Comparison of ENCODE assay signal across 11 cellular contexts in the genomic region with DNA sequence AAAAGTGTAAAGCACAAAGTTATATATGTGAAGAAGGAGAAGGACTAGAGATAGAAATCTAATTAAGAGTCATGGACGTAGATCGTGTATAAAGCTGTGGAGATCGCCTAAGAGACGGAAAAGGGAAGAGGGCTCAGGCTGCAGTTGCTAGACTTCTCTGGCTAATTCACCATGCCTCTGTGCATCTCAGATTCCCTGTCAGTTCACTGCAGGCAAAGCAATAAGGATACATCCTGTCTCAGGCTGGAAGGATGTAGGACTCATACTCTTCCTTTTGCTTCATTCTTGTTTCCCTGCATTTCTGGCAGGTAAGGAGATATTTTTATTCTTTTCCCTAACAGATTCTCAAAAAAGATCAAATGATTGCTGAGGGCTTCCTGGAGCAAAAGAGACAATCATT.
A peak's percentile ranks its signal among the peaks of the same experiment; 100 is the strongest.
DNase-seq lines count a peak whose midpoint lies in the region; ATAC-seq and TF ChIP-seq lines count a peak whose summit lies in the region.
"Had no signal": no experiment of that assay in that cellular context is flagged by ENCODE, and none has a peak within 500 bp of the region (broad histone marks: within the 10 kb centered on the region; RNA-seq: fewer than 3 reads in every experiment).

No MANE protein-coding gene starts in this region.

- no peak for ATAC-seq in Right ventricle myocardium inferior
- no peak for ATAC-seq in aorta (ENCODE audit: low FRiP score)
- no peak for ATAC-seq in GM18909 (IDR thresholded peaks at IDR 0.05; ENCODE audit: poor library complexity, unreplicated experiment)

- H3K9me3 ChIP-seq in left ventricle myocardium inferior (replicated peaks) (no peaks in the 10 kb centered on the region), breast epithelium (no peaks in the 10 kb centered on the region), aorta (ENCODE audit: control insufficient read depth, low read length) (no peaks in the 10 kb centered on the region)

- H3K27ac ChIP-seq in left ventricle myocardium inferior (replicated peaks) = peak overlapping the region; percentile 72
- H3K27ac ChIP-seq in breast epithelium = peak overlapping the region; percentile 16 to 83
- peak overlapping the region; percentile 67 to 78 for H3K27ac ChIP-seq in aorta (ENCODE audit: low read depth in 1 of 2, low read length in 2 of 2)

- 86 to 89% methylated on average over 4 of the region's 4 CpGs for WGBS in aorta, 2 donors

- no peak for TF ChIP-seq CTCF in left ventricle myocardium inferior (IDR thresholded peaks at IDR 0.05; ENCODE audit: borderline replicate concordance)
- no peak for TF ChIP-seq CTCF in breast epithelium (IDR thresholded peaks at IDR 0.05)

- peaks cover 22% of the 10 kb centered on the region for H3K4me1 ChIP-seq in left ventricle myocardium inferior
- H3K4me1 ChIP-seq in breast epithelium = no peaks in the 10 kb centered on the region
- H3K4me1 ChIP-seq in aorta (ENCODE audit: control insufficient read depth in 1 of 2, insufficient read depth in 2 of 2, low read length in 2 of 2) = peaks cover 0 to 2% of the 10 kb centered on the region in 2 donors

- H3K4me3 ChIP-seq in left ventricle myocardium inferior (no peak overlapping the region), breast epithelium (no peak overlapping the region), aorta (ENCODE audit: low read length in 2 of 2) (no peak overlapping the region)

- DNase-seq in left ventricle myocardium inferior = no peak
- no peak for DNase-seq in Right ventricle myocardium inferior (ENCODE audit: missing footprints)
- DNase-seq in breast epithelium (ENCODE audit: low spot score in 2 of 2) = no peak
- DNase-seq in kidney glomerular epithelial cell (lab: John Stamatoyannopoulos, UW) = peak; percentile 25
- no peak for DNase-seq in aorta
- no peak for DNase-seq in NCI-H345 treated with DMSO at 0.1 percent for 48 hours (lab: John Stamatoyannopoulos, UW; ENCODE audit: unreplicated experiment)
- DNase-seq in activated CD4-positive, alpha-beta T cell treated with anti-CD3 and anti-CD28 coated beads for 48 hours = no peak
- DNase-seq: activated naive CD4-positive, alpha-beta T cell treated with Interleukin-2 at 50 U/mL for 16 hours; NCI-H2029; stimulated activated CD8-positive, alpha-beta memory T cell treated with anti-CD3 and anti-CD28 coated beads, Interleukin-4, amount 100 ng/mL, for 48 hours had no signal

- H3K27me3 ChIP-seq in left ventricle myocardium inferior (ENCODE audit: low read depth) = no peaks in the 10 kb centered on the region
- H3K27me3 ChIP-seq in breast epithelium = no peaks in the 10 kb centered on the region
- no peaks in the 10 kb centered on the region for H3K27me3 ChIP-seq in aorta (ENCODE audit: control insufficient read depth in 1 of 2, insufficient read depth in 2 of 2, low read length in 1 of 2)

- no peaks in the 10 kb centered on the region for H3K36me3 ChIP-seq in left ventricle myocardium inferior
- H3K36me3 ChIP-seq in breast epithelium = no peaks in the 10 kb centered on the region
- H3K36me3 ChIP-seq in aorta (ENCODE audit: control insufficient read depth in 1 of 2, insufficient read depth in 2 of 2, low read length in 1 of 2) = no peaks in the 10 kb centered on the region

- intact Hi-C loops in left ventricle myocardium inferior (cut with micrococcal nuclease) (no loop called here), Right ventricle myocardium inferior (cut with DNase I) (loop anchor here (5.0 kb wide), 1 partner anchor 72 kb away; no protein-coding TSS in a partner anchor), breast epithelium (cut with DNase I; ENCODE audit: low total_unique reads) (no loop called here), aorta (cut with DNase I) (loop anchor here in 1 of 2 donors (1.0 kb wide), 1 partner anchor 36 kb away; no protein-coding TSS in a partner anchor)

- TF ChIP-seq POLR2A in breast epithelium (IDR thresholded peaks at IDR 0.05) = no peak
